Comparison of ENCODE assay signal across 1 cellular context in the genomic region with DNA sequence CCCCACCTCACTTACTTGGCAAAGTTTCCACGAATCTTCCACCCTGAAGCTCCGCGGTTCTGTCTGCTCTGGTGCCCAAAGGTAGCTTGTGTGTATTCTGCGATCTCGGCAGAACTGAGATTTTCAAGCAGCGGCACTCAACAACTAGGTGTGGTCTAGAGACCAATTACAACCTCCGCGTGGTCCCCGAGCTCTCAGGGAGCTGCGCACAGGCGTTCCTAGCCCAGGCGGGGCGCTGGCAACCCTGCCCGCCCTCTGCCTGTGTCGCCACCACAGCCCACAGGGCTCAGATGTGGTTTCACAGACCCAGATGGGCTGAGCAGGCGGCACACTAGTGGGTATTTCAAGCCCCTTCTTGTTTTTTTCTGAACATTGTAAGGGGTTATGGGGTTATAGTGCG.
TF ChIP-seq lines count a peak whose summit lies in the region.

No MANE protein-coding gene starts in this region.

TF ChIP-seq in HepG2, 621 proteins besides CTCF, POLR2A, EP300 and RAD21:
- TF ChIP-seq HOXA5 (CRISPR knock-in tag; IDR thresholded peaks at IDR 0.05) (no peak), ZNF788 (CRISPR knock-in tag; IDR thresholded peaks at IDR 0.05; ENCODE audit: borderline replicate concordance) (no peak), MAFF (IDR thresholded peaks at IDR 0.05; ENCODE audit: low read depth, low read length) (no peak), SOX5 (CRISPR knock-in tag; IDR thresholded peaks at IDR 0.05; ENCODE audit: borderline replicate concordance) (no peak), ETV6 (CRISPR knock-in tag; conservative IDR thresholded peaks at IDR 0.05) (no peak), ZNF292 (CRISPR knock-in tag; IDR thresholded peaks at IDR 0.05; ENCODE audit: borderline replicate concordance, low read depth) (no peak), SMARCE1 (IDR thresholded peaks at IDR 0.05; ENCODE audit: borderline replicate concordance) (no peak), KMT2A (CRISPR knock-in tag; IDR thresholded peaks at IDR 0.05) (no peak)
- TF ChIP-seq, protein P1, sequence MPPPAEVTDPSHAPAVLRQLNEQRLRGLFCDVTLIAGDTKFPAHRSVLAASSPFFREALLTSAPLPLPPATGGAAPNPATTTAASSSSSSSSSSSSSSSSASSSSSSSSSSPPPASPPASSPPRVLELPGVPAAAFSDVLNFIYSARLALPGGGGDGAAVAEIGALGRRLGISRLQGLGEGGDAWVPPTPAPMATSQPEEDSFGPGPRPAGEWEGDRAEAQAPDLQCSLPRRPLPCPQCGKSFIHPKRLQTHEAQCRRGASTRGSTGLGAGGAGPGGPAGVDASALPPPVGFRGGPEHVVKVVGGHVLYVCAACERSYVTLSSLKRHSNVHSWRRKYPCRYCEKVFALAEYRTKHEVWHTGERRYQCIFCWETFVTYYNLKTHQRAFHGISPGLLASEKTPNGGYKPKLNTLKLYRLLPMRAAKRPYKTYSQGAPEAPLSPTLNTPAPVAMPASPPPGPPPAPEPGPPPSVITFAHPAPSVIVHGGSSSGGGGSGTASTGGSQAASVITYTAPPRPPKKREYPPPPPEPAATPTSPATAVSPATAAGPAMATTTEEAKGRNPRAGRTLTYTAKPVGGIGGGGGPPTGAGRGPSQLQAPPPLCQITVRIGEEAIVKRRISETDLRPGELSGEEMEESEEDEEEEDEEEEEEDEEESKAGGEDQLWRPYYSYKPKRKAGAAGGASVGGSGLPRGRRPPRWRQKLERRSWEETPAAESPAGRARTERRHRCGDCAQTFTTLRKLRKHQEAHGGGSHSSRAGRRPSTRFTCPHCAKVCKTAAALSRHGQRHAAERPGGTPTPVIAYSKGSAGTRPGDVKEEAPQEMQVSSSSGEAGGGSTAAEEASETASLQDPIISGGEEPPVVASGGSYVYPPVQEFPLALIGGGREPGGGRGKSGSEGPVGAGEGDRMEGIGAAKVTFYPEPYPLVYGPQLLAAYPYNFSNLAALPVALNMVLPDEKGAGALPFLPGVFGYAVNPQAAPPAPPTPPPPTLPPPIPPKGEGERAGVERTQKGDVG (CRISPR knock-in tag; IDR thresholded peaks at IDR 0.05; ENCODE audit: borderline replicate concordance): no peak
- TF ChIP-seq, protein P2, sequence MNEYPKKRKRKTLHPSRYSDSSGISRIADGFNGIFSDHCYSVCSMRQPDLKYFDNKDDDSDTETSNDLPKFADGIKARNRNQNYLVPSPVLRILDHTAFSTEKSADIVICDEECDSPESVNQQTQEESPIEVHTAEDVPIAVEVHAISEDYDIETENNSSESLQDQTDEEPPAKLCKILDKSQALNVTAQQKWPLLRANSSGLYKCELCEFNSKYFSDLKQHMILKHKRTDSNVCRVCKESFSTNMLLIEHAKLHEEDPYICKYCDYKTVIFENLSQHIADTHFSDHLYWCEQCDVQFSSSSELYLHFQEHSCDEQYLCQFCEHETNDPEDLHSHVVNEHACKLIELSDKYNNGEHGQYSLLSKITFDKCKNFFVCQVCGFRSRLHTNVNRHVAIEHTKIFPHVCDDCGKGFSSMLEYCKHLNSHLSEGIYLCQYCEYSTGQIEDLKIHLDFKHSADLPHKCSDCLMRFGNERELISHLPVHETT (CRISPR knock-in tag; conservative IDR thresholded peaks at IDR 0.05): no peak
- TF ChIP-seq, protein P3, sequence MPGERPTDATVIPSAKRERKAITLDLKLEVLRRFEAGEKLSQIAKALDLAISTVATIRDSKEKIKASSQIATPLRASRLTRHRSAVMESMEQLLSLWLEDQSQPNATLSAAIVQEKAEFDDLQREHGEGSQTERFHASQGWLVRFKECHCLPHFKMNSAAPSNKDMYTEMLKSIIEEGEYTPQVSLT (CRISPR knock-in tag; IDR thresholded peaks at IDR 0.05; ENCODE audit: borderline replicate concordance, low read depth): no peak
- TF ChIP-seq, protein P4, sequence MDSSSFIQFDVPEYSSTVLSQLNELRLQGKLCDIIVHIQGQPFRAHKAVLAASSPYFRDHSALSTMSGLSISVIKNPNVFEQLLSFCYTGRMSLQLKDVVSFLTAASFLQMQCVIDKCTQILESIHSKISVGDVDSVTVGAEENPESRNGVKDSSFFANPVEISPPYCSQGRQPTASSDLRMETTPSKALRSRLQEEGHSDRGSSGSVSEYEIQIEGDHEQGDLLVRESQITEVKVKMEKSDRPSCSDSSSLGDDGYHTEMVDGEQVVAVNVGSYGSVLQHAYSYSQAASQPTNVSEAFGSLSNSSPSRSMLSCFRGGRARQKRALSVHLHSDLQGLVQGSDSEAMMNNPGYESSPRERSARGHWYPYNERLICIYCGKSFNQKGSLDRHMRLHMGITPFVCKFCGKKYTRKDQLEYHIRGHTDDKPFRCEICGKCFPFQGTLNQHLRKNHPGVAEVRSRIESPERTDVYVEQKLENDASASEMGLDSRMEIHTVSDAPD (CRISPR knock-in tag; IDR thresholded peaks at IDR 0.05): no peak
- TF ChIP-seq, protein P5, sequence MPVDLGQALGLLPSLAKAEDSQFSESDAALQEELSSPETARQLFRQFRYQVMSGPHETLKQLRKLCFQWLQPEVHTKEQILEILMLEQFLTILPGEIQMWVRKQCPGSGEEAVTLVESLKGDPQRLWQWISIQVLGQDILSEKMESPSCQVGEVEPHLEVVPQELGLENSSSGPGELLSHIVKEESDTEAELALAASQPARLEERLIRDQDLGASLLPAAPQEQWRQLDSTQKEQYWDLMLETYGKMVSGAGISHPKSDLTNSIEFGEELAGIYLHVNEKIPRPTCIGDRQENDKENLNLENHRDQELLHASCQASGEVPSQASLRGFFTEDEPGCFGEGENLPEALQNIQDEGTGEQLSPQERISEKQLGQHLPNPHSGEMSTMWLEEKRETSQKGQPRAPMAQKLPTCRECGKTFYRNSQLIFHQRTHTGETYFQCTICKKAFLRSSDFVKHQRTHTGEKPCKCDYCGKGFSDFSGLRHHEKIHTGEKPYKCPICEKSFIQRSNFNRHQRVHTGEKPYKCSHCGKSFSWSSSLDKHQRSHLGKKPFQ (CRISPR knock-in tag; IDR thresholded peaks at IDR 0.05; ENCODE audit: insufficient replicate concordance): no peak
